ENCODE assay signal across 8 cellular contexts in genomic region chr17:13030459-13031305, GRCh38. TPM values are rescaled to one million over a fixed set of nuclear protein-coding genes. Genes with fewer than 3 reads are reported as not detected.
DNase-seq lines count a peak whose midpoint lies in the region; ATAC-seq, FAIRE-seq and TF ChIP-seq lines count a peak whose summit lies in the region.

No MANE protein-coding gene starts in this region.

- no peaks in the 10 kb centered on the region for H3K27me3 ChIP-seq in OCI-LY1 (ENCODE audit: insufficient read depth, low read length)

- H3K9me2 ChIP-seq in OCI-LY1 (ENCODE audit: low read depth, low read length): no peaks in the 10 kb centered on the region

- TF ChIP-seq CTCF in OCI-LY1 (IDR thresholded peaks at IDR 0.05; ENCODE audit: low read length): peak; percentile 75

- H3F3A ChIP-seq in OCI-LY1 (ENCODE audit: insufficient read depth, low read length): no peaks in the 10 kb centered on the region

- TF ChIP-seq POLR2A in H54 (IDR thresholded peaks at IDR 0.05; ENCODE audit: low read depth, low read length): no peak

- no peak overlapping the region for H3K4me2 ChIP-seq in OCI-LY1 (ENCODE audit: low read length)

- no peak overlapping the region for H2AFZ ChIP-seq in OCI-LY1 (ENCODE audit: low read length)

- ATAC-seq in HG03432 (IDR thresholded peaks at IDR 0.05; ENCODE audit: unreplicated experiment) (no peak), HG03571 (IDR thresholded peaks at IDR 0.05; ENCODE audit: unreplicated experiment) (no peak)

- no peak overlapping the region for H3K9ac ChIP-seq in OCI-LY1 (ENCODE audit: low read length)

- no peaks in the 10 kb centered on the region for H3K4me1 ChIP-seq in OCI-LY1 (ENCODE audit: insufficient read depth, low read length, severe bottlenecking)

- H3K9me3 ChIP-seq in OCI-LY1 (ENCODE audit: low read length): no peaks in the 10 kb centered on the region

- H3K4me3 ChIP-seq in OCI-LY1 (ENCODE audit: low read depth, low read length, poor library complexity, severe bottlenecking): no peak overlapping the region

- no peaks in the 10 kb centered on the region for H3K79me2 ChIP-seq in OCI-LY1 (ENCODE audit: insufficient read depth, low read length)

- no peaks in the 10 kb centered on the region for H3K36me3 ChIP-seq in OCI-LY1 (ENCODE audit: insufficient read depth, low read length)

- FAIRE-seq in H54 (lab: Jason Lieb, UNC): peak; percentile 57

- H4K20me1 ChIP-seq in OCI-LY1 (ENCODE audit: insufficient read depth, low read length): no peaks in the 10 kb centered on the region

- in situ Hi-C loops in Caki2 (cut with HindIII; ENCODE audit: low pct_unique_long_range_greater_than_20kb, low sequenced_read_pairs): no loop called here

- DNase-seq in Caki2 (ENCODE audit: low read depth) (peak; percentile 26), H54 (ENCODE audit: insufficient read length, low spot score) (peak; percentile 35), glomerular visceral epithelial cell (ENCODE audit: extremely low spot score) (peak; percentile 44), putamen (ENCODE audit: low spot score) (peak; percentile 23)
- peak; percentile 25 for DNase-seq in activated gamma-delta T cell treated with anti-CD3 and anti-CD28 coated beads, Interleukin-2, amount 50 U/mL, for 16 hours (ENCODE audit: low read depth)

- H3K27ac ChIP-seq in OCI-LY1 (ENCODE audit: low read depth, low read length, poor library complexity, severe bottlenecking): no peak overlapping the region

RNA-seq across cellular contexts. Expression of gene ELAC2, which starts 12.9 kb away (rescaled TPM):
- 48.0 and 63.7 TPM in 2 replicates for total RNA-seq in Caki2 (2014; rRNA removed; shearing (Covaris generic); ENCODE audit: low replicate concordance)
